Comparison of ENCODE assay signal across 12 cellular contexts in the genomic region with DNA sequence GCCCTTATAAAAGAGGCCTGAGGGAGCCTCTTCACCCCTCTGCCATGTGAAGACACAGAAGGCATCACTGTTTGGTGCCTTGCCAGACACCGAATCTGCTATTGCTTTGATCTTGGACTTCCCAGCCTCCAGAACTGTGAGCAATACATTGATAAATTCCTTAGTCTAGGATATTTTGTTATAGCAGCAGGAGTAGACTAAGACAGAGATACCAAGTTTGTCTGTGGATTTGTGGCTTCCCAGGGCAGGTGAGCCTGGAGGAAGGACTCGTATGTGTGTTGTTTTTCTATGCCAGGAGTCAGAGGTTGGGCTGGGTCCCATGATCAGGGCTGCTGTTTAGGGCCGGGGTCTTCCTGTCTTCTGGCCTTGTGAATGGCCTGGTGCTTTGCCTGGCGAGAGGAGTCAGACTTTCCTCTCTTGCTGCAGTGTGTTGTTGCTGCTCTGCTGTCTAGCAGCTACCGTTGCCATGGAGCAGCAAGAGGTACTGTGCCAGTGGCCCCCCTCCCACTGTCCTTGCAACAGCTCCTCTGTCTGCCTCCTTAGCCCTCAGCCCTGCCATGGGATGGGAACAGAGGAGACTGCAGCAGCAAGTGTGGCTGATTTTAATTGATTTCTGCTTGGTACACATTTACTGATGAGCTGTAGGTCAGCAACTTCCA.
A peak's percentile ranks its signal among the peaks of the same experiment; 100 is the strongest.
DNase-seq lines count a peak whose midpoint lies in the region; ATAC-seq lines count a peak whose summit lies in the region.
"Had no signal": no experiment of that assay in that cellular context is flagged by ENCODE, and none has a peak within 500 bp of the region (broad histone marks: within the 10 kb centered on the region; RNA-seq: fewer than 3 reads in every experiment).

No MANE protein-coding gene starts in this region.

- H3K27me3 Mint-ChIP-seq in activated CD4-positive, alpha-beta T cell treated with anti-CD3 and anti-CD28 coated beads, Interleukin-2, amount 10 ng/mL, durations not matched to agents 24 days and 14 days, result no peaks in the 10 kb centered on the region
- H3K27me3 Mint-ChIP-seq in activated naive CD8-positive, alpha-beta T cell treated with anti-CD3 and anti-CD28 coated beads, Interleukin-2, amount 10 ng/mL, durations not matched to agents 7 days and 5 days, result no peaks in the 10 kb centered on the region
- H3K27me3 Mint-ChIP-seq in naive thymus-derived CD8-positive, alpha-beta T cell, result no peaks in the 10 kb centered on the region

- intact Hi-C loops in activated CD4-positive, alpha-beta T cell treated with anti-CD3 and anti-CD28 coated beads, Interleukin-2, amount 10 ng/mL, durations not matched to agents 24 days and 14 days (cut with micrococcal nuclease), result loop anchor here (2.0 to 10.0 kb wide), 4 partner anchors 69 to 387 kb away; partner anchors contain the start of genes CHST11 and SLC41A2

- POLR2A ChIA-PET in activated naive CD8-positive, alpha-beta T cell treated with anti-CD3 and anti-CD28 coated beads, Interleukin-2, amount 10 ng/mL, durations not matched to agents 7 days and 5 days (lab: Charles Lee), result interaction anchor here (1.0 to 1.5 kb wide), 6 partner anchors 12 to 112 kb away, joined by 3 to 6 read pairs (median 3); partner anchors contain the start of gene CHST11
- POLR2A ChIA-PET in naive thymus-derived CD8-positive, alpha-beta T cell (lab: Charles Lee), result no interaction called here

- H3K36me3 Mint-ChIP-seq in activated CD4-positive, alpha-beta T cell treated with anti-CD3 and anti-CD28 coated beads, Interleukin-2, amount 10 ng/mL, durations not matched to agents 24 days and 14 days (ENCODE audit: low read depth), result peaks cover 44% of the 10 kb centered on the region
- H3K36me3 Mint-ChIP-seq in activated naive CD8-positive, alpha-beta T cell treated with anti-CD3 and anti-CD28 coated beads, Interleukin-2, amount 10 ng/mL, durations not matched to agents 7 days and 5 days, result peaks cover 61% of the 10 kb centered on the region
- H3K36me3 Mint-ChIP-seq in naive thymus-derived CD8-positive, alpha-beta T cell, result peaks cover 12 to 19% (median 13%) of the 10 kb centered on the region in 3 donors

- ATAC-seq in activated naive CD8-positive, alpha-beta T cell treated with anti-CD3 and anti-CD28 coated beads, Interleukin-2, amount 10 ng/mL, durations not matched to agents 7 days and 5 days (ENCODE audit: low read depth), result no peak
- no peak for ATAC-seq in naive thymus-derived CD8-positive, alpha-beta T cell
- ATAC-seq in GM21447 (IDR thresholded peaks at IDR 0.05; ENCODE audit: unreplicated experiment), result no peak
- ATAC-seq: body of pancreas had no signal

- peak overlapping the region; percentile 42 for H3K4me3 Mint-ChIP-seq in activated CD4-positive, alpha-beta T cell treated with anti-CD3 and anti-CD28 coated beads, Interleukin-2, amount 10 ng/mL, durations not matched to agents 24 days and 14 days
- no peak overlapping the region for H3K4me3 Mint-ChIP-seq in activated naive CD8-positive, alpha-beta T cell treated with anti-CD3 and anti-CD28 coated beads, Interleukin-2, amount 10 ng/mL, durations not matched to agents 7 days and 5 days
- peak overlapping the region in 2 of 10 donors; percentile 19 to 64 for H3K4me3 Mint-ChIP-seq in naive thymus-derived CD8-positive, alpha-beta T cell
- H3K4me3 Mint-ChIP-seq: HFFc6 had no signal

- peaks cover 57% of the 10 kb centered on the region for H3K4me1 Mint-ChIP-seq in activated CD4-positive, alpha-beta T cell treated with anti-CD3 and anti-CD28 coated beads, Interleukin-2, amount 10 ng/mL, durations not matched to agents 24 days and 14 days
- peaks cover 57% of the 10 kb centered on the region for H3K4me1 Mint-ChIP-seq in activated naive CD8-positive, alpha-beta T cell treated with anti-CD3 and anti-CD28 coated beads, Interleukin-2, amount 10 ng/mL, durations not matched to agents 7 days and 5 days
- H3K4me1 Mint-ChIP-seq in naive thymus-derived CD8-positive, alpha-beta T cell, result peaks cover 34 to 81% (median 63%) of the 10 kb centered on the region in 4 donors

- H3K27ac Mint-ChIP-seq in activated CD4-positive, alpha-beta T cell treated with anti-CD3 and anti-CD28 coated beads, Interleukin-2, amount 10 ng/mL, durations not matched to agents 24 days and 14 days, result peak overlapping the region; percentile 83
- H3K27ac Mint-ChIP-seq in activated naive CD8-positive, alpha-beta T cell treated with anti-CD3 and anti-CD28 coated beads, Interleukin-2, amount 10 ng/mL, durations not matched to agents 7 days and 5 days, result peak overlapping the region; percentile 95
- H3K27ac Mint-ChIP-seq in naive thymus-derived CD8-positive, alpha-beta T cell, result peak overlapping the region in 7 of 10 donors; percentile 8 to 73 (median 45)
- H3K27ac Mint-ChIP-seq: HFFc6 had no signal

- peak overlapping the region; percentile 13 for H3K4me3 ChIP-seq in Jurkat, Clone E6-1 (ENCODE audit: low read length)
- H3K4me3 ChIP-seq: body of pancreas, lung had no signal

- peak; percentile 62 for DNase-seq in activated CD4-positive, alpha-beta T cell treated with anti-CD3 and anti-CD28 coated beads, Interleukin-2, amount 10 ng/mL, durations not matched to agents 24 days and 14 days
- no peak for DNase-seq in activated CD4-positive, alpha-beta T cell treated with anti-CD3 and anti-CD28 coated beads for 48 hours
- peak; percentile 44 for DNase-seq in Jurkat, Clone E6-1 (ENCODE audit: low read depth, low spot score)
- no peak for DNase-seq in activated naive CD8-positive, alpha-beta T cell treated with anti-CD3 and anti-CD28 coated beads, Interleukin-2, amount 10 ng/mL, durations not matched to agents 7 days and 5 days
- DNase-seq in naive thymus-derived CD8-positive, alpha-beta T cell, result no peak
- DNase-seq in DMS53 treated with DMSO at 0.1 percent for 48 hours (lab: John Stamatoyannopoulos, UW; ENCODE audit: unreplicated experiment) (no peak), NCI-H2171 treated with DMSO at 0.1 percent for 48 hours (lab: John Stamatoyannopoulos, UW) (no peak)
- DNase-seq: HFFc6, NCI-H1694 treated with DMSO at 0.1 percent for 48 hours had no signal

- peaks cover 26% of the 10 kb centered on the region for H3K9me3 Mint-ChIP-seq in activated CD4-positive, alpha-beta T cell treated with anti-CD3 and anti-CD28 coated beads, Interleukin-2, amount 10 ng/mL, durations not matched to agents 24 days and 14 days
- peaks cover 13% of the 10 kb centered on the region for H3K9me3 Mint-ChIP-seq in activated naive CD8-positive, alpha-beta T cell treated with anti-CD3 and anti-CD28 coated beads, Interleukin-2, amount 10 ng/mL, durations not matched to agents 7 days and 5 days
- H3K9me3 Mint-ChIP-seq in naive thymus-derived CD8-positive, alpha-beta T cell, result peaks cover 0 to 17% (median 4%) of the 10 kb centered on the region in 9 donors

Comparison
In these comparisons a context has a peak if more than half of its experiments do, and no peak if none do; other contexts are left out.
1. DNase-seq: peak in activated CD4-positive, alpha-beta T cell treated with anti-CD3 and anti-CD28 coated beads, Interleukin-2, amount 10 ng/mL, durations not matched to agents 24 days and 14 days (single experiment) and Jurkat, Clone E6-1 (single experiment); none in activated CD4-positive, alpha-beta T cell treated with anti-CD3 and anti-CD28 coated beads for 48 hours (single experiment), activated naive CD8-positive, alpha-beta T cell treated with anti-CD3 and anti-CD28 coated beads, Interleukin-2, amount 10 ng/mL, durations not matched to agents 7 days and 5 days (single experiment), naive thymus-derived CD8-positive, alpha-beta T cell (0 of 10), DMS53 treated with DMSO at 0.1 percent for 48 hours (single experiment) and NCI-H2171 treated with DMSO at 0.1 percent for 48 hours (single experiment).
2. H3K27ac Mint-ChIP-seq: peak in every context shown above with its lines; median percentile 95 in activated naive CD8-positive, alpha-beta T cell treated with anti-CD3 and anti-CD28 coated beads, Interleukin-2, amount 10 ng/mL, durations not matched to agents 7 days and 5 days; 83 in activated CD4-positive, alpha-beta T cell treated with anti-CD3 and anti-CD28 coated beads, Interleukin-2, amount 10 ng/mL, durations not matched to agents 24 days and 14 days; 45 in naive thymus-derived CD8-positive, alpha-beta T cell.